In genomic region chr2:45264227-45265225, GRCh38 we compare ENCODE assay signal across 17 cellular contexts.
A peak's percentile ranks its signal among the peaks of the same experiment; 100 is the strongest.
DNase-seq lines count a peak whose midpoint lies in the region; ATAC-seq lines count a peak whose summit lies in the region.
"Had no signal": no experiment of that assay in that cellular context is flagged by ENCODE, and none has a peak within 500 bp of the region (broad histone marks: within the 10 kb centered on the region; RNA-seq: fewer than 3 reads in every experiment).

No MANE protein-coding gene starts in this region.

- in situ Hi-C loops in ACHN (cut with HindIII; ENCODE audit: low pct_ligation_motif_present, low pct_unique_long_range_greater_than_20kb, low sequenced_read_pairs), result no loop called here

- peak; percentile 69 to 71 for ATAC-seq in activated T-cell treated with anti-CD3 and anti-CD28 coated beads, Interleukin-2, amount 50 U/mL, for 72 hours (replicated peaks in 1 of 2)
- ATAC-seq in GM18498 (IDR thresholded peaks at IDR 0.05; ENCODE audit: unreplicated experiment), result no peak
- ATAC-seq: effector memory CD8-positive, alpha-beta T cell; left colon; naive thymus-derived CD8-positive, alpha-beta T cell had no signal

- peaks cover 0 to 1% of the 10 kb centered on the region in 2 donors for H3K36me3 Mint-ChIP-seq in activated T-cell treated with anti-CD3 and anti-CD28 coated beads, Interleukin-2, amount 50 U/mL, for 72 hours (ENCODE audit: insufficient read depth in 2 of 2)
- H3K36me3 Mint-ChIP-seq: naive thymus-derived CD8-positive, alpha-beta T cell had no signal

- no peak overlapping the region for H3K27ac Mint-ChIP-seq in activated T-cell treated with anti-CD3 and anti-CD28 coated beads, Interleukin-2, amount 50 U/mL, for 72 hours
- H3K27ac Mint-ChIP-seq: activated T-helper 1 cell treated with anti-CD3 and anti-CD28 coated beads, Interleukin-12 subunit alpha, Interleukin-12 subunit beta, Interleukin-2, Interleukin-4 antibody, amounts not matched to agents 30 ng/mL and 10 ng/mL and 1 ng/mL, durations not matched to agents 14 hours and 24 hours and 36 hours; effector memory CD8-positive, alpha-beta T cell; H9; naive thymus-derived CD8-positive, alpha-beta T cell had no signal

- H3K27me3 ChIP-seq in MG63, result no peaks in the 10 kb centered on the region

- no peak overlapping the region for H3K4me3 ChIP-seq in MG63

- peaks cover 33% of the 10 kb centered on the region for H3K27me3 Mint-ChIP-seq in activated T-cell treated with anti-CD3 and anti-CD28 coated beads, Interleukin-2, amount 50 U/mL, for 72 hours (ENCODE audit: low read depth)

- peaks cover 4% of the 10 kb centered on the region for H3K4me1 Mint-ChIP-seq in activated T-cell treated with anti-CD3 and anti-CD28 coated beads, Interleukin-2, amount 50 U/mL, for 72 hours (ENCODE audit: low read depth)

- no peak overlapping the region for H3K4me3 Mint-ChIP-seq in activated T-cell treated with anti-CD3 and anti-CD28 coated beads, Interleukin-2, amount 50 U/mL, for 72 hours
- H3K4me3 Mint-ChIP-seq: activated T-helper 1 cell treated with anti-CD3 and anti-CD28 coated beads, Interleukin-12 subunit alpha, Interleukin-12 subunit beta, Interleukin-2, Interleukin-4 antibody, amounts not matched to agents 30 ng/mL and 10 ng/mL and 1 ng/mL, durations not matched to agents 14 hours and 24 hours and 36 hours; effector memory CD8-positive, alpha-beta T cell; H9; naive thymus-derived CD8-positive, alpha-beta T cell had no signal

- no peaks in the 10 kb centered on the region for H3K9me3 ChIP-seq in MG63

- peaks cover 4 to 5% of the 10 kb centered on the region in 2 donors for H3K9me3 Mint-ChIP-seq in activated T-cell treated with anti-CD3 and anti-CD28 coated beads, Interleukin-2, amount 50 U/mL, for 72 hours
- H3K9me3 Mint-ChIP-seq: activated T-helper 1 cell treated with anti-CD3 and anti-CD28 coated beads, Interleukin-12 subunit alpha, Interleukin-12 subunit beta, Interleukin-2, Interleukin-4 antibody, amounts not matched to agents 30 ng/mL and 10 ng/mL and 1 ng/mL, durations not matched to agents 14 hours and 24 hours and 36 hours; effector memory CD8-positive, alpha-beta T cell; naive thymus-derived CD8-positive, alpha-beta T cell had no signal

- DNase-seq in ACHN (peak; percentile 22), ELR (ENCODE audit: low read depth) (peak; percentile 90), islet precursor cell (peak; percentile 49), A172 (ENCODE audit: low spot score) (no peak), MG63 (no peak), SW 1271 (lab: John Stamatoyannopoulos, UW) (no peak)
- DNase-seq in activated T-cell treated with anti-CD3 and anti-CD28 coated beads, Interleukin-2, amount 50 U/mL, for 72 hours, result peak; percentile 13 to 29
- DNase-seq: C1 segment of cervical spinal cord; effector memory CD8-positive, alpha-beta T cell; GDM1; glutamatergic neuron; H9; left colon; naive thymus-derived CD8-positive, alpha-beta T cell; stimulated activated CD4-positive, alpha-beta T cell treated with anti-CD3 and anti-CD28 coated beads, Interleukin-4, amount 100 ng/mL, for 24 hours had no signal

- H3K36me3 ChIP-seq in MG63, result no peaks in the 10 kb centered on the region

Comparison
In these comparisons a context has a peak if more than half of its experiments do, and no peak if none do; other contexts are left out.
1. DNase-seq: peak in ACHN (single experiment), ELR (single experiment), activated T-cell treated with anti-CD3 and anti-CD28 coated beads, Interleukin-2, amount 50 U/mL, for 72 hours (2 of 2) and islet precursor cell (single experiment); none in A172 (single experiment), MG63 (single experiment) and SW 1271 (0 of 2).